8 cellular contexts compared by ENCODE assay signal in genomic region chr19:42270346-42271044, GRCh38. TPM values are rescaled to one million over a fixed set of nuclear protein-coding genes. Genes with fewer than 3 reads are reported as not detected.
DNase-seq lines count a peak whose midpoint lies in the region; ATAC-seq, FAIRE-seq and TF ChIP-seq lines count a peak whose summit lies in the region.

No MANE protein-coding gene starts in this region.

- TF ChIP-seq CTCF in HFF-Myc (IDR thresholded peaks at IDR 0.05; ENCODE audit: low read depth, low read length, missing control alignments) (no peak), bronchial epithelial cell (IDR thresholded peaks at IDR 0.05; ENCODE audit: insufficient read depth, low read length, severe bottlenecking) (no peak), lower lobe of right lung (IDR thresholded peaks at IDR 0.05) (no peak)

- peak; percentile 97 for FAIRE-seq in bronchial epithelial cell (lab: Jason Lieb, UNC)

- H3K27me3 ChIP-seq in bronchial epithelial cell (ENCODE audit: control insufficient read depth, insufficient read depth, low read length) (no peaks in the 10 kb centered on the region), lower lobe of right lung (ENCODE audit: low read depth) (no peaks in the 10 kb centered on the region)

- H3K4me1 ChIP-seq in lower lobe of right lung, result peaks cover 35% of the 10 kb centered on the region

- peaks cover 17% of the 10 kb centered on the region for H3K36me3 ChIP-seq in bronchial epithelial cell (ENCODE audit: control insufficient read depth, insufficient read depth, low read length)
- peaks cover 35% of the 10 kb centered on the region for H3K36me3 ChIP-seq in lower lobe of right lung

- peak overlapping the region; percentile 92 for H3K27ac ChIP-seq in lower lobe of right lung

- DNase-seq in AML-193 (lab: John Stamatoyannopoulos, UW), result peak; percentile 47 to 54
- no peak for DNase-seq in HFF-Myc (ENCODE audit: extremely low read depth, low read depth)
- DNase-seq in UCSD-AML1 (lab: John Stamatoyannopoulos, UW; ENCODE audit: unreplicated experiment), result peak; percentile 47
- DNase-seq in bronchial epithelial cell (ENCODE audit: low read depth), result peak; percentile 92
- peak; percentile 81 for DNase-seq in lower lobe of right lung
- DNase-seq in stimulated activated CD8-positive, alpha-beta memory T cell treated with anti-CD3 and anti-CD28 coated beads, Interleukin-4, amount 100 ng/mL, for 24 hours (ENCODE audit: low read depth), result peak; percentile 56

- H3K4me3 ChIP-seq in HFF-Myc (replicated peaks; ENCODE audit: low read depth, low read length) (peak overlapping the region; percentile 69), bronchial epithelial cell (ENCODE audit: low read depth, low read length) (peak overlapping the region; percentile 52), lower lobe of right lung (peak overlapping the region; percentile 61)

- ATAC-seq in lower lobe of right lung, result peak; percentile 0 to 4
- no peak for ATAC-seq in GM21825 (IDR thresholded peaks at IDR 0.05; ENCODE audit: unreplicated experiment)
- no peak for ATAC-seq in GM21381 (IDR thresholded peaks at IDR 0.05; ENCODE audit: unreplicated experiment)

- intact Hi-C loops in lower lobe of right lung (cut with DNase I), result no loop called here

- no peaks in the 10 kb centered on the region for H3K9me3 ChIP-seq in lower lobe of right lung

RNA-seq across cellular contexts. Expression of gene CIC, which starts 1.4 kb away (rescaled TPM):
- total RNA-seq in bronchial epithelial cell (7.1 and 9.3 TPM in 2 replicates), lower lobe of right lung (67.9 TPM)

RNA-seq across cellular contexts. Expression of gene ERF, which starts 15.6 kb away (rescaled TPM):
- 10.8 and 11.6 TPM in 2 replicates for total RNA-seq in bronchial epithelial cell
- total RNA-seq in lower lobe of right lung, result 35.8 TPM

RNA-seq across cellular contexts. Expression of gene GSK3A, which starts 28.1 kb away (rescaled TPM):
- total RNA-seq in bronchial epithelial cell (11.6 and 12.4 TPM in 2 replicates), lower lobe of right lung (39.8 TPM)

RNA-seq across cellular contexts. Expression of gene PRR19, which starts 31.4 kb away (rescaled TPM):
- not detected in 2 replicates for total RNA-seq in bronchial epithelial cell
- total RNA-seq in lower lobe of right lung, result 0.71 TPM

RNA-seq across cellular contexts. Expression of gene PAFAH1B3, which starts 31.9 kb away (rescaled TPM):
- total RNA-seq in bronchial epithelial cell, result 29.4 and 36.9 TPM in 2 replicates
- 13.4 TPM for total RNA-seq in lower lobe of right lung

Comparison
In these comparisons a context has a peak if more than half of its experiments do, and no peak if none do; other contexts are left out.
1. ATAC-seq: peak in lower lobe of right lung (2 of 2); none in GM21825 (single experiment) and GM21381 (single experiment).
2. Peak in every context shown above with its lines, with median percentiles within 50 percentile points of each other: H3K4me3 ChIP-seq.